ENCODE assay signal across 24 cellular contexts in the genomic region with DNA sequence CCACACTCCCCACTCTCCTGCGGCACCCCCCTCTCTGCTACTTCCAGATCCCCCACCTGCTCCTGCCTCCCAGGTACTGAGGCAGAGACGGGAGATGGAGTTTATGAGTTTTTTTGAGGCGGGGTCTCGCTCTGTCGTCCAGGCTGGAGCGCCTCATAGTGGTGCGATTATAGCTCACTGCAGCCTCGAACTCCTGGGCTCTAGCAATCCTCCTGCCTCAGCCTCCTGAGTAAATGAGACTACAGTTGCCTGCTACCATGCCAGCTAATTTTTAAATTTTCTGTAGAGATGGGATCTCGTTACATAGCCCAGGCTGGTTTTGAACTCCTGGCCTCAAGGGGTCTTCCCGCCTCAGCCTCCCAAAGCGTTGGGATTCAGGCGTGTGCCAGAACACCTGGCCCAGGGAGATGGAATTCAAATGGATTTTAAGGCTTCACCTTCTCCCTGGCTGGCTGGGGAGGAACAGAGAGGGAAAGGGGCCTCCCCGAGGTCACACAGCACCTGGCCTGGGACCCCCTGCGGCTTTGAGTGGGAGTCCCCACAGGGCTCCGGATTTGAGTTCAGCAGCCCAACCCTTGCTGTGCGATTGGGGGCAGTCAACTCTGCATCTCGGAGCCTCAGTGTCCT. TPM values are rescaled to one million over a fixed set of nuclear protein-coding genes. Genes with fewer than 3 reads are reported as not detected.
DNase-seq lines count a peak whose midpoint lies in the region; ATAC-seq, FAIRE-seq and TF ChIP-seq lines count a peak whose summit lies in the region.
"Had no signal": no experiment of that assay in that cellular context is flagged by ENCODE, and none has a peak within 500 bp of the region (broad histone marks: within the 10 kb centered on the region; RNA-seq: fewer than 3 reads in every experiment).

No MANE protein-coding gene starts in this region.

- H3K9me3 ChIP-seq in HepG2 (ENCODE audit: low read length) (no peaks in the 10 kb centered on the region), right lobe of liver (no peaks in the 10 kb centered on the region), OCI-LY3 (ENCODE audit: insufficient read depth, low read length) (no peaks in the 10 kb centered on the region), endodermal cell (ENCODE audit: control insufficient read depth, low read length) (no peaks in the 10 kb centered on the region)

- H4K20me1 ChIP-seq in HepG2 (ENCODE audit: insufficient read depth, low read length) (no peaks in the 10 kb centered on the region), OCI-LY3 (ENCODE audit: insufficient read depth, low read length) (no peaks in the 10 kb centered on the region)

- no peak overlapping the region for H3K9ac ChIP-seq in HepG2 (ENCODE audit: insufficient read depth, low read depth, low read length)
- H3K9ac ChIP-seq in OCI-LY3 (ENCODE audit: low read length), result no peak overlapping the region
- H3K9ac ChIP-seq in endodermal cell (ENCODE audit: extremely low read depth, low read length, poor library complexity, severe bottlenecking), result no peak overlapping the region

- H3K4me3 ChIP-seq in HepG2 (replicated peaks in 1 of 3; ENCODE audit: insufficient read depth in 1 of 3, low read depth in 2 of 3, low read length in 3 of 3) (no peak overlapping the region), right lobe of liver (no peak overlapping the region), OCI-LY3 (ENCODE audit: low read length) (no peak overlapping the region), endodermal cell (ENCODE audit: low read length) (no peak overlapping the region)

- H3K27ac Mint-ChIP-seq in endodermal cell, result no peak overlapping the region
- H3K27ac Mint-ChIP-seq: B cell had no signal

- POLR2A ChIA-PET in HepG2 (lab: Yijun Ruan, JAX), result no interaction called here

- no peaks in the 10 kb centered on the region for H3K79me2 ChIP-seq in HepG2 (ENCODE audit: insufficient read depth, low read length)
- no peaks in the 10 kb centered on the region for H3K79me2 ChIP-seq in OCI-LY3 (ENCODE audit: low read length)

- TF ChIP-seq CTCF in HepG2 (CRISPR knock-in tag; IDR thresholded peaks at IDR 0.05), result no peak
- TF ChIP-seq CTCF in right lobe of liver (IDR thresholded peaks at IDR 0.05), result no peak
- peak; percentile 7; the same call in 1 of the 2 replicates for TF ChIP-seq CTCF in OCI-LY3 (IDR thresholded peaks at IDR 0.05; ENCODE audit: low read depth, low read length)
- TF ChIP-seq CTCF in endodermal cell (conservative IDR thresholded peaks at IDR 0.05), result no peak

- no peaks in the 10 kb centered on the region for H3K36me3 ChIP-seq in HepG2 (replicated peaks in 1 of 2; ENCODE audit: control insufficient read depth in 1 of 2, insufficient read depth in 2 of 2, low read length in 2 of 2)
- H3K36me3 ChIP-seq in right lobe of liver, result no peaks in the 10 kb centered on the region
- H3K36me3 ChIP-seq in OCI-LY3 (replicated peaks; ENCODE audit: low read depth, low read length), result no peaks in the 10 kb centered on the region
- no peaks in the 10 kb centered on the region for H3K36me3 ChIP-seq in endodermal cell (ENCODE audit: control insufficient read depth, insufficient read depth, low read length)

- H3K4me3 Mint-ChIP-seq in endodermal cell, result no peak overlapping the region
- H3K4me3 Mint-ChIP-seq: B cell had no signal

- TF ChIP-seq POLR2A in HepG2 (IDR thresholded peaks at IDR 0.05; ENCODE audit: insufficient read depth in 1 of 2, low read depth in 2 of 2, low read length in 2 of 2), result no peak
- TF ChIP-seq POLR2A in right lobe of liver (IDR thresholded peaks at IDR 0.05), result no peak

- ATAC-seq in HepG2, result no peak
- ATAC-seq in right lobe of liver, result no peak
- ATAC-seq in HG03460 (IDR thresholded peaks at IDR 0.05; ENCODE audit: unreplicated experiment), result no peak
- no peak for ATAC-seq in GM18498 (IDR thresholded peaks at IDR 0.05; ENCODE audit: unreplicated experiment)

- DNase-seq in HepG2 (ENCODE audit: low spot score), result no peak
- no peak for DNase-seq in right lobe of liver
- DNase-seq in endodermal cell, result no peak
- DNase-seq in LoVo (ENCODE audit: low spot score), result no peak
- DNase-seq: Calu3, GF-D8, HCEC 1CT, Karpas-422, NCI-H1092 treated with DMSO at 0.1 percent for 48 hours, NCI-H1436, NCI-H187 treated with DMSO at 0.1 percent for 48 hours, NCI-H446, NCI-H524 treated with DMSO at 0.1 percent for 48 hours, NCI-H82, RPMI8226, SHP77, T-helper 1 cell had no signal

- no peak overlapping the region for H3K27ac ChIP-seq in HepG2 (ENCODE audit: extremely low read length, insufficient read depth, low read length)
- H3K27ac ChIP-seq in right lobe of liver, result no peak overlapping the region
- H3K27ac ChIP-seq in OCI-LY3 (ENCODE audit: low read length), result no peak overlapping the region
- peak overlapping the region; percentile 22 for H3K27ac ChIP-seq in endodermal cell (ENCODE audit: low read depth, low read length)
- H3K27ac ChIP-seq: HL-60 had no signal

- no peaks in the 10 kb centered on the region for H3K9me3 Mint-ChIP-seq in endodermal cell

- intact Hi-C loops in HepG2 (cut with micrococcal nuclease; ENCODE audit: unreplicated experiment) (loop anchor here (5.0 kb wide), 1 partner anchor 32 kb away; no protein-coding TSS in a partner anchor), right lobe of liver (cut with DNase I) (no loop called here)

- CTCF ChIA-PET in HepG2 (lab: Yijun Ruan, JAX; ENCODE audit: low intra/inter-chr PET ratio, low total read pairs), result no interaction called here

- in situ Hi-C loops in HepG2 (cut with HindIII; ENCODE audit: extremely low pct_ligation_motif_present, low pct_unique_long_range_greater_than_20kb), result no loop called here

- TF ChIP-seq RAD21 in HepG2 (CRISPR knock-in tag; IDR thresholded peaks at IDR 0.05), result no peak

- no TSS peak for BruUV-seq in HepG2 (replicated peaks; lab: Mats Ljungman, UMichigan)

- no peak for FAIRE-seq in HepG2 (lab: Jason Lieb, UNC)
- FAIRE-seq: A204.1, GM12891 had no signal

- H3K4me2 ChIP-seq in HepG2 (ENCODE audit: low read depth, low read length), result no peak overlapping the region
- no peak overlapping the region for H3K4me2 ChIP-seq in OCI-LY3 (ENCODE audit: low read length)

- H3K36me3 Mint-ChIP-seq in endodermal cell (ENCODE audit: low read depth), result no peaks in the 10 kb centered on the region

- no peak for TF ChIP-seq EP300 in HepG2 (IDR thresholded peaks at IDR 0.05; ENCODE audit: low read depth in 2 of 2, low read length in 2 of 2)
- TF ChIP-seq EP300 in HepG2 (CRISPR knock-in tag; IDR thresholded peaks at IDR 0.05; ENCODE audit: borderline replicate concordance), result no peak

- peaks cover 25% of the 10 kb centered on the region for H3K27me3 Mint-ChIP-seq in endodermal cell (ENCODE audit: insufficient read depth)

- peaks cover 0 to 12% of the 10 kb centered on the region in 2 experiments; a peak in 1 of 5 replicates for H3K27me3 ChIP-seq in HepG2 (ENCODE audit: control insufficient read depth in 1 of 2, insufficient read depth in 2 of 2, low read length in 2 of 2)
- H3K27me3 ChIP-seq in right lobe of liver, result no peaks in the 10 kb centered on the region
- peaks cover 22% of the 10 kb centered on the region for H3K27me3 ChIP-seq in OCI-LY3 (ENCODE audit: low read depth, low read length)
- H3K27me3 ChIP-seq in endodermal cell (ENCODE audit: control insufficient read depth, insufficient read depth, low read length, poor library complexity, severe bottlenecking), result peaks cover 10% of the 10 kb centered on the region

- H3K4me1 ChIP-seq in HepG2 (ENCODE audit: insufficient read depth, low read length) (peaks cover 54% of the 10 kb centered on the region), right lobe of liver (no peaks in the 10 kb centered on the region), OCI-LY3 (ENCODE audit: low read length) (peaks cover 29% of the 10 kb centered on the region), endodermal cell (ENCODE audit: control insufficient read depth, insufficient read depth, low read length) (no peaks in the 10 kb centered on the region)

- H2AFZ ChIP-seq in HepG2 (ENCODE audit: low read length) (no peak overlapping the region), OCI-LY3 (ENCODE audit: low read depth, low read length) (no peak overlapping the region)

- WGBS in HepG2 (ENCODE audit: low lambda C conversion rate), result 41% methylated on average over 13 of the region's 17 CpGs
- 52% methylated on average over 8 of the region's 17 CpGs for WGBS in right lobe of liver (ENCODE audit: insufficient coverage, low coverage, low lambda C conversion rate, missing lambda C conversion rate)
- WGBS in endodermal cell (ENCODE audit: insufficient coverage in 1 of 2, insufficient read length in 1 of 2), 2 experiments, result 60 to 87% methylated on average over 11 to 17 of the region's 17 CpGs

- peaks cover 3% of the 10 kb centered on the region for H3K4me1 Mint-ChIP-seq in endodermal cell
- H3K4me1 Mint-ChIP-seq: B cell had no signal

RNA-seq across cellular contexts. Expression of a gene that starts 19.5 kb away (rescaled TPM):
- 18.9 and 21.4 TPM in 2 replicates for total RNA-seq in HepG2 (2016; rRNA removed; fragmentation: Illumina TruSeq; extraction: Trizol)
- 5.7 and 6.2 TPM in 2 replicates for total RNA-seq in HepG2 (2016; cell fraction: cytosol; rRNA removed; fragmentation: Illumina TruSeq; extraction: Trizol; ENCODE audit: low read depth)
- 15.8 and 20.8 TPM in 2 replicates for total RNA-seq in HepG2 (2016; cell fraction: insoluble cytoplasmic fraction; rRNA removed; fragmentation: Illumina TruSeq; extraction: Trizol)
- 17.1 and 17.6 TPM in 2 replicates for total RNA-seq in HepG2 (2016; cell fraction: membrane; rRNA removed; fragmentation: Illumina TruSeq; extraction: Trizol)
- 9.7 and 12.6 TPM in 2 replicates for total RNA-seq in HepG2 (2016; cell fraction: nucleus; rRNA removed; fragmentation: Illumina TruSeq; extraction: Trizol)
- 13.4 and 14.2 TPM in 2 replicates for polyA plus RNA-seq in HepG2 (2011; rRNA removed)
- 16.1 and 16.8 TPM in 2 replicates for polyA plus RNA-seq in HepG2 (2011; cell fraction: cytosol; rRNA removed)
- polyA plus RNA-seq in HepG2 (2011; cell fraction: nucleus; rRNA removed), result 7.6 and 8.4 TPM in 2 replicates
- 11.6 and 15.1 TPM in 2 replicates for polyA plus RNA-seq in HepG2 (2012)
- 5.3 and 5.7 TPM in 2 replicates for polyA plus RNA-seq in HepG2 (2016; cell fraction: cytosol; fragmentation: Illumina TruSeq; extraction: Trizol; ENCODE audit: low read depth)
- 20.0 and 23.7 TPM in 2 replicates for polyA plus RNA-seq in HepG2 (2016; cell fraction: insoluble cytoplasmic fraction; fragmentation: Illumina TruSeq; extraction: Trizol; ENCODE audit: low read depth)
- polyA plus RNA-seq in HepG2 (2016; cell fraction: membrane; fragmentation: Illumina TruSeq; extraction: Trizol; ENCODE audit: low read depth), result 13.6 and 14.4 TPM in 2 replicates
- 15.4 and 17.2 TPM in 2 replicates for polyA plus RNA-seq in HepG2 (2016; cell fraction: nucleus; fragmentation: Illumina TruSeq; extraction: Trizol; ENCODE audit: insufficient read depth, low read depth)
- 2.7 and 20.5 TPM in 2 replicates for polyA minus RNA-seq in HepG2 (2011; rRNA and poly(A)+ RNA removed; ENCODE audit: low replicate concordance)
- 10.1 and 10.4 TPM in 2 replicates for polyA minus RNA-seq in HepG2 (2011; cell fraction: cytosol; rRNA and poly(A)+ RNA removed)
- polyA minus RNA-seq in HepG2 (2011; cell fraction: nucleus; rRNA and poly(A)+ RNA removed), result 8.8 and 9.0 TPM in 2 replicates
- total RNA-seq in right lobe of liver, result 10 to 100 TPM; 16.6 to 26.4 (median 22.8) TPM
- total RNA-seq in endodermal cell, result 10 to 100 TPM; 18.1 to 25.5 TPM
- 12.1 TPM for polyA plus RNA-seq in endodermal cell (2013, experiment 1 of 2)
- 12.3 TPM for polyA plus RNA-seq in endodermal cell (2013, experiment 2 of 2)

RNA-seq across cellular contexts. Expression of a gene that starts 50.4 kb away (rescaled TPM):
- total RNA-seq in HepG2 (2016; rRNA removed; fragmentation: Illumina TruSeq; extraction: Trizol) (51.2 and 116 TPM in 2 replicates), right lobe of liver (10 to 100 TPM; 58.2 to 98.7 (median 72.2) TPM), endodermal cell (10 to 100 TPM; 58.7 to 64.0 TPM)
- total RNA-seq in HepG2 (2016; cell fraction: cytosol; rRNA removed; fragmentation: Illumina TruSeq; extraction: Trizol; ENCODE audit: low read depth), result 22.6 and 23.9 TPM in 2 replicates
- total RNA-seq in HepG2 (2016; cell fraction: insoluble cytoplasmic fraction; rRNA removed; fragmentation: Illumina TruSeq; extraction: Trizol), result 51.8 and 121 TPM in 2 replicates
- 39.4 and 44.5 TPM in 2 replicates for total RNA-seq in HepG2 (2016; cell fraction: membrane; rRNA removed; fragmentation: Illumina TruSeq; extraction: Trizol)
- 80.0 and 98.1 TPM in 2 replicates for total RNA-seq in HepG2 (2016; cell fraction: nucleus; rRNA removed; fragmentation: Illumina TruSeq; extraction: Trizol)
- polyA plus RNA-seq in HepG2 (2011; rRNA removed), result 195 and 198 TPM in 2 replicates
- polyA plus RNA-seq in HepG2 (2011; cell fraction: cytosol; rRNA removed), result 230 and 342 TPM in 2 replicates
- 115 and 125 TPM in 2 replicates for polyA plus RNA-seq in HepG2 (2011; cell fraction: nucleus; rRNA removed)
- polyA plus RNA-seq in HepG2 (2012), result 153 and 214 TPM in 2 replicates
- polyA plus RNA-seq in HepG2 (2016; cell fraction: cytosol; fragmentation: Illumina TruSeq; extraction: Trizol; ENCODE audit: low read depth), result 30.7 and 35.4 TPM in 2 replicates
- polyA plus RNA-seq in HepG2 (2016; cell fraction: insoluble cytoplasmic fraction; fragmentation: Illumina TruSeq; extraction: Trizol; ENCODE audit: low read depth), result 58.1 and 61.6 TPM in 2 replicates
- polyA plus RNA-seq in HepG2 (2016; cell fraction: membrane; fragmentation: Illumina TruSeq; extraction: Trizol; ENCODE audit: low read depth), result 39.4 and 41.3 TPM in 2 replicates
- polyA plus RNA-seq in HepG2 (2016; cell fraction: nucleus; fragmentation: Illumina TruSeq; extraction: Trizol; ENCODE audit: insufficient read depth, low read depth), result 174 and 190 TPM in 2 replicates
- 65.4 and 78.5 TPM in 2 replicates for polyA minus RNA-seq in HepG2 (2011; rRNA and poly(A)+ RNA removed; ENCODE audit: low replicate concordance)
- polyA minus RNA-seq in HepG2 (2011; cell fraction: cytosol; rRNA and poly(A)+ RNA removed), result 53.5 and 66.5 TPM in 2 replicates
- 27.7 and 29.1 TPM in 2 replicates for polyA minus RNA-seq in HepG2 (2011; cell fraction: nucleus; rRNA and poly(A)+ RNA removed)
- polyA plus RNA-seq in endodermal cell (2013, experiment 1 of 2), result 93.0 TPM
- polyA plus RNA-seq in endodermal cell (2013, experiment 2 of 2), result 93.7 TPM
